Comparison of ENCODE assay signal across 14 cellular contexts in the genomic region with DNA sequence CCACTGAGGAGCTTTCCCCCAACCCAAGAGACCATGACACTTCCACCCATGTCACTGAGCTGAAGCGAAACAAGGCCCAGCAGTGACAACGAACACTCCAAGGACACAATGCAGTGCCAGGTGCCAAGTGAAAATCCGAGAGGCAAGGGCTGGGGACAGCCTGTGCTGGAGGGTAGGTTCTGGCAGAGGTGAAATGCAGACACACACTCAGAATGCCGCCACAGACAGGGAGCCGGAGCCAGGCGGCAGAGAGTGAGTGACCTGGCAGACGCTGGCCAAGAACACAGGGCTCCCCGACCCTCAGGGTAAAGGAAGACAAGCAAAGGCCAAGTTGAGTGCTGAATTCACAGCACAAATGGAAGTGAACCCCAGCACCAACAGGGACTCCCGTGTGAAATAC.
DNase-seq lines count a peak whose midpoint lies in the region; ATAC-seq and TF ChIP-seq lines count a peak whose summit lies in the region.
"Had no signal": no experiment of that assay in that cellular context is flagged by ENCODE, and none has a peak within 500 bp of the region (broad histone marks: within the 10 kb centered on the region; RNA-seq: fewer than 3 reads in every experiment).

No MANE protein-coding gene starts in this region.

- no peak for DNase-seq in activated T-cell treated with anti-CD3 and anti-CD28 coated beads, Interleukin-2, amount 50 U/mL, for 72 hours
- no peak for DNase-seq in activated T-cell treated with anti-CD3 and anti-CD28 coated beads, Interleukin-2, amount 50 U/mL, for 4 hours
- DNase-seq in dorsolateral prefrontal cortex, result no peak
- DNase-seq in natural killer cell, result no peak
- no peak for DNase-seq in upper lobe of left lung
- DNase-seq in SIG-M5 (lab: John Stamatoyannopoulos, UW), result no peak
- DNase-seq: activated CD4-positive, alpha-beta T cell treated with anti-CD3 and anti-CD28 coated beads, Interleukin-2, amount 50 U/mL, for 1 hour; DMS79 treated with DMSO at 0.1 percent for 48 hours; hippocampal formation; KG1; mesenchymal stem cell; NCI-H1930 had no signal

- H3K36me3 Mint-ChIP-seq in activated T-cell treated with anti-CD3 and anti-CD28 coated beads, Interleukin-2, amount 50 U/mL, for 72 hours (ENCODE audit: insufficient read depth in 2 of 2), result peaks cover 4 to 9% of the 10 kb centered on the region in 2 donors
- H3K36me3 Mint-ChIP-seq in activated T-cell treated with anti-CD3 and anti-CD28 coated beads, Interleukin-2, amount 50 U/mL, for 4 hours (ENCODE audit: insufficient read depth), result peaks cover 4% of the 10 kb centered on the region
- no peaks in the 10 kb centered on the region for H3K36me3 Mint-ChIP-seq in natural killer cell

- H3K4me1 ChIP-seq in upper lobe of left lung, result peaks cover 62 to 90% (median 77%) of the 10 kb centered on the region in 4 donors

- peak overlapping the region; percentile 65 for H3K27ac Mint-ChIP-seq in activated T-cell treated with anti-CD3 and anti-CD28 coated beads, Interleukin-2, amount 50 U/mL, for 72 hours
- peak overlapping the region; percentile 99 for H3K27ac Mint-ChIP-seq in natural killer cell

- H3K27me3 Mint-ChIP-seq in activated T-cell treated with anti-CD3 and anti-CD28 coated beads, Interleukin-2, amount 50 U/mL, for 72 hours (ENCODE audit: low read depth), result no peaks in the 10 kb centered on the region
- H3K27me3 Mint-ChIP-seq in activated T-cell treated with anti-CD3 and anti-CD28 coated beads, Interleukin-2, amount 50 U/mL, for 4 hours (ENCODE audit: low read depth), result no peaks in the 10 kb centered on the region
- no peaks in the 10 kb centered on the region for H3K27me3 Mint-ChIP-seq in natural killer cell (ENCODE audit: low read depth in 2 of 2)

- WGBS in upper lobe of left lung, 2 donors, result 71 to 88% methylated on average over 6 to 9 of the region's 9 CpGs

- no peak for TF ChIP-seq POLR2A in upper lobe of left lung (IDR thresholded peaks at IDR 0.05)

- H3K4me3 ChIP-seq in dorsolateral prefrontal cortex, result no peak overlapping the region
- H3K4me3 ChIP-seq in upper lobe of left lung, result no peak overlapping the region

- TF ChIP-seq CTCF in dorsolateral prefrontal cortex (IDR thresholded peaks at IDR 0.05 in 54 of 56, conservative IDR thresholded peaks at IDR 0.05 in 2 of 56; ENCODE audit: low read depth in 1 of 56, partially characterized antibody in 56 of 56), result no peak
- no peak for TF ChIP-seq CTCF in natural killer cell (IDR thresholded peaks at IDR 0.05)
- no peak for TF ChIP-seq CTCF in upper lobe of left lung (IDR thresholded peaks at IDR 0.05)

- peaks cover 0 to 2% (median 0%) of the 10 kb centered on the region in 4 donors for H3K36me3 ChIP-seq in upper lobe of left lung

- no peaks in the 10 kb centered on the region for H3K9me3 ChIP-seq in upper lobe of left lung

- peak overlapping the region in 55 of 59 donors; percentile 4 to 100 (median 48) for H3K27ac ChIP-seq in dorsolateral prefrontal cortex
- H3K27ac ChIP-seq in upper lobe of left lung, result peak overlapping the region; percentile 27 to 98 (median 84)

- no peaks in the 10 kb centered on the region for H3K9me3 Mint-ChIP-seq in activated T-cell treated with anti-CD3 and anti-CD28 coated beads, Interleukin-2, amount 50 U/mL, for 72 hours
- no peaks in the 10 kb centered on the region for H3K9me3 Mint-ChIP-seq in activated T-cell treated with anti-CD3 and anti-CD28 coated beads, Interleukin-2, amount 50 U/mL, for 4 hours
- H3K9me3 Mint-ChIP-seq in natural killer cell, result no peaks in the 10 kb centered on the region

- TF ChIP-seq EP300 in upper lobe of left lung (IDR thresholded peaks at IDR 0.05), result no peak

- H3K27me3 ChIP-seq in dorsolateral prefrontal cortex, result no peaks in the 10 kb centered on the region
- no peaks in the 10 kb centered on the region for H3K27me3 ChIP-seq in upper lobe of left lung

- H3K4me1 Mint-ChIP-seq in activated T-cell treated with anti-CD3 and anti-CD28 coated beads, Interleukin-2, amount 50 U/mL, for 72 hours (ENCODE audit: low read depth), result peaks cover 93% of the 10 kb centered on the region
- peaks cover 93% of the 10 kb centered on the region for H3K4me1 Mint-ChIP-seq in activated T-cell treated with anti-CD3 and anti-CD28 coated beads, Interleukin-2, amount 50 U/mL, for 4 hours (ENCODE audit: low read depth)
- H3K4me1 Mint-ChIP-seq in natural killer cell, result peaks cover 78 to 85% of the 10 kb centered on the region in 2 donors

- peak overlapping the region; percentile 30 to 44 for H3K4me3 Mint-ChIP-seq in activated T-cell treated with anti-CD3 and anti-CD28 coated beads, Interleukin-2, amount 50 U/mL, for 72 hours
- no peak overlapping the region for H3K4me3 Mint-ChIP-seq in activated T-cell treated with anti-CD3 and anti-CD28 coated beads, Interleukin-2, amount 50 U/mL, for 4 hours
- no peak overlapping the region for H3K4me3 Mint-ChIP-seq in natural killer cell

- ATAC-seq in activated T-cell treated with anti-CD3 and anti-CD28 coated beads, Interleukin-2, amount 50 U/mL, for 72 hours (replicated peaks in 1 of 2), result no peak
- no peak for ATAC-seq in activated T-cell treated with anti-CD3 and anti-CD28 coated beads, Interleukin-2, amount 50 U/mL, for 4 hours
- ATAC-seq in natural killer cell (no peak), upper lobe of left lung (ENCODE audit: low FRiP score in 2 of 2) (no peak), HG03457 (IDR thresholded peaks at IDR 0.05; ENCODE audit: unreplicated experiment) (no peak), HG02973 (IDR thresholded peaks at IDR 0.05; ENCODE audit: unreplicated experiment) (no peak)

- intact Hi-C loops in dorsolateral prefrontal cortex (cut with DNase I), result no loop called here
- intact Hi-C loops in natural killer cell (cut with micrococcal nuclease), result no loop called here

Comparison
In these comparisons a context has a peak if more than half of its experiments do, and no peak if none do; other contexts are left out.
1. H3K4me3 Mint-ChIP-seq: peak in activated T-cell treated with anti-CD3 and anti-CD28 coated beads, Interleukin-2, amount 50 U/mL, for 72 hours (2 of 2); none in activated T-cell treated with anti-CD3 and anti-CD28 coated beads, Interleukin-2, amount 50 U/mL, for 4 hours (single experiment) and natural killer cell (single experiment).